ENCODE assay signal across 8 cellular contexts in genomic region chr17:81891303-81891552, GRCh38. TPM values are rescaled to one million over a fixed set of nuclear protein-coding genes. Genes with fewer than 3 reads are reported as not detected.
DNase-seq lines count a peak whose midpoint lies in the region; ATAC-seq and TF ChIP-seq lines count a peak whose summit lies in the region.

No MANE protein-coding gene starts in this region.

- in situ Hi-C loops in G401 (cut with HindIII; ENCODE audit: low sequenced_read_pairs), result no loop called here

- peak overlapping the region; percentile 96 for H3K9ac ChIP-seq in neural progenitor cell

- peaks cover 7% of the 10 kb centered on the region for H3K4me1 ChIP-seq in neural progenitor cell

- no peaks in the 10 kb centered on the region for H3K4me1 Mint-ChIP-seq in Calu3 (ENCODE audit: low read depth, unreplicated experiment)
- H3K4me1 Mint-ChIP-seq in central memory CD8-positive, alpha-beta T cell, result peaks cover 23% of the 10 kb centered on the region
- peaks cover 16% of the 10 kb centered on the region for H3K4me1 Mint-ChIP-seq in neural progenitor cell

- no peaks in the 10 kb centered on the region for H3K27me3 ChIP-seq in neural progenitor cell

- peak overlapping the region; percentile 92 for H3K4me3 Mint-ChIP-seq in Calu3 (ENCODE audit: low read depth, unreplicated experiment)
- peak overlapping the region; percentile 94 for H3K4me3 Mint-ChIP-seq in central memory CD8-positive, alpha-beta T cell
- H3K4me3 Mint-ChIP-seq in neural progenitor cell, result peak overlapping the region; percentile 95

- no TSS peak for BruUV-seq in Calu3 (replicated peaks; lab: Mats Ljungman, UMichigan)

- H3K27ac Mint-ChIP-seq in Calu3 (ENCODE audit: unreplicated experiment) (peak overlapping the region; percentile 93), neural progenitor cell (peak overlapping the region; percentile 82)
- peak overlapping the region; percentile 97 for H3K27ac Mint-ChIP-seq in central memory CD8-positive, alpha-beta T cell (ENCODE audit: low read depth)

- no peaks in the 10 kb centered on the region for H3K9me3 Mint-ChIP-seq in Calu3 (ENCODE audit: low read depth, unreplicated experiment)
- H3K9me3 Mint-ChIP-seq in central memory CD8-positive, alpha-beta T cell, result no peaks in the 10 kb centered on the region
- H3K9me3 Mint-ChIP-seq in neural progenitor cell, result no peaks in the 10 kb centered on the region

- peaks cover 68% of the 10 kb centered on the region for H3K79me2 ChIP-seq in neural progenitor cell (ENCODE audit: low read depth)

- H3K27me3 Mint-ChIP-seq in Calu3 (ENCODE audit: unreplicated experiment) (no peaks in the 10 kb centered on the region), neural progenitor cell (ENCODE audit: insufficient read depth, low read depth) (peaks cover 3% of the 10 kb centered on the region)
- H3K27me3 Mint-ChIP-seq in central memory CD8-positive, alpha-beta T cell, result no peaks in the 10 kb centered on the region

- peaks cover 12% of the 10 kb centered on the region for H3K36me3 ChIP-seq in neural progenitor cell

- TF ChIP-seq CTCF in Calu3 (IDR thresholded peaks at IDR 0.05; ENCODE audit: unreplicated experiment), result no peak
- TF ChIP-seq CTCF in neural progenitor cell (IDR thresholded peaks at IDR 0.05), result no peak

- intact Hi-C loops in Calu3 (cut with micrococcal nuclease; ENCODE audit: unreplicated experiment), result no loop called here

- H2AFZ ChIP-seq in neural progenitor cell (replicated peaks), result no peak overlapping the region

- peaks cover 20% of the 10 kb centered on the region for H4K20me1 ChIP-seq in neural progenitor cell (ENCODE audit: low read depth)

- no peak for DNase-seq in Calu3
- no peak for DNase-seq in central memory CD8-positive, alpha-beta T cell (ENCODE audit: low spot score in 2 of 2)
- DNase-seq in neural progenitor cell (ENCODE audit: low spot score), result no peak
- DNase-seq in ureter (ENCODE audit: low spot score), result no peak
- no peak for DNase-seq in HPDE6-E6E7 (ENCODE audit: extremely low spot score)
- DNase-seq in G401 (ENCODE audit: low spot score), result no peak
- no peak for DNase-seq in DMS 273 (lab: John Stamatoyannopoulos, UW; ENCODE audit: unreplicated experiment)

- H3K36me3 Mint-ChIP-seq in Calu3 (ENCODE audit: insufficient read depth, unreplicated experiment), result peaks cover 90% of the 10 kb centered on the region
- H3K36me3 Mint-ChIP-seq in central memory CD8-positive, alpha-beta T cell (ENCODE audit: insufficient read depth), result peaks cover 58% of the 10 kb centered on the region
- H3K36me3 Mint-ChIP-seq in neural progenitor cell, result peaks cover 21% of the 10 kb centered on the region

- peak overlapping the region; percentile 87 for H3K4me3 ChIP-seq in neural progenitor cell

- H3K4me2 ChIP-seq in neural progenitor cell, result peak overlapping the region; percentile 83

- peak; percentile 19 for ATAC-seq in HG03439 (IDR thresholded peaks at IDR 0.05; ENCODE audit: unreplicated experiment)
- peak; percentile 0 for ATAC-seq in central memory CD8-positive, alpha-beta T cell (replicated peaks; ENCODE audit: extremely low read depth, poor library complexity, severe bottlenecking)

- CTCF ChIA-PET in Calu3 (lab: Charles Lee), result no interaction called here

- peaks cover 23% of the 10 kb centered on the region for H3F3A ChIP-seq in neural progenitor cell (ENCODE audit: low read depth)

- no peak overlapping the region for H3K27ac ChIP-seq in neural progenitor cell

- no peaks in the 10 kb centered on the region for H3K9me3 ChIP-seq in neural progenitor cell (ENCODE audit: low read depth)

RNA-seq across cellular contexts. Expression of gene ALYREF, which starts 0.2 kb away (rescaled TPM):
- total RNA-seq in Calu3 (2022), result 118 and 122 TPM in 2 replicates
- total RNA-seq in neural progenitor cell (ENCODE audit: low replicate concordance), result 140 and 156 TPM in 2 replicates
- total RNA-seq in ureter, result 64.2 TPM
- 379 and 407 TPM in 2 replicates for total RNA-seq in G401 (2014; rRNA removed; shearing (Covaris generic))

RNA-seq across cellular contexts. Expression of gene ANAPC11, which starts 0.3 kb away (rescaled TPM):
- 110 and 113 TPM in 2 replicates for total RNA-seq in Calu3 (2022)
- total RNA-seq in neural progenitor cell (ENCODE audit: low replicate concordance), result 100 and 220 TPM in 2 replicates
- total RNA-seq in ureter, result 70.3 TPM
- total RNA-seq in G401 (2014; rRNA removed; shearing (Covaris generic)), result 194 and 216 TPM in 2 replicates

RNA-seq across cellular contexts. Expression of gene NPB, which starts 10.8 kb away (rescaled TPM):
- total RNA-seq in Calu3 (2022) (0.27 and 0.47 TPM in 2 replicates), neural progenitor cell (ENCODE audit: low replicate concordance) (2.8 TPM in 1 of 2 replicates, not detected in the other), ureter (0.29 TPM)
- 0.41 and 0.74 TPM in 2 replicates for total RNA-seq in G401 (2014; rRNA removed; shearing (Covaris generic))

RNA-seq across cellular contexts. Expression of gene PCYT2, which starts 20.0 kb away (rescaled TPM):
- total RNA-seq in Calu3 (2022), result 58.4 and 60.9 TPM in 2 replicates
- 6.8 and 17.0 TPM in 2 replicates for total RNA-seq in neural progenitor cell (ENCODE audit: low replicate concordance)
- 58.9 TPM for total RNA-seq in ureter
- total RNA-seq in G401 (2014; rRNA removed; shearing (Covaris generic)), result 41.8 and 60.0 TPM in 2 replicates

RNA-seq across cellular contexts. Expression of gene ARHGDIA, which starts 20.1 kb away (rescaled TPM):
- 273 and 288 TPM in 2 replicates for total RNA-seq in Calu3 (2022)
- total RNA-seq in neural progenitor cell (ENCODE audit: low replicate concordance), result 25.1 and 47.9 TPM in 2 replicates
- 498 TPM for total RNA-seq in ureter
- total RNA-seq in G401 (2014; rRNA removed; shearing (Covaris generic)), result 183 and 209 TPM in 2 replicates
